ENCODE assay signal across 1 cellular context in the genomic region with DNA sequence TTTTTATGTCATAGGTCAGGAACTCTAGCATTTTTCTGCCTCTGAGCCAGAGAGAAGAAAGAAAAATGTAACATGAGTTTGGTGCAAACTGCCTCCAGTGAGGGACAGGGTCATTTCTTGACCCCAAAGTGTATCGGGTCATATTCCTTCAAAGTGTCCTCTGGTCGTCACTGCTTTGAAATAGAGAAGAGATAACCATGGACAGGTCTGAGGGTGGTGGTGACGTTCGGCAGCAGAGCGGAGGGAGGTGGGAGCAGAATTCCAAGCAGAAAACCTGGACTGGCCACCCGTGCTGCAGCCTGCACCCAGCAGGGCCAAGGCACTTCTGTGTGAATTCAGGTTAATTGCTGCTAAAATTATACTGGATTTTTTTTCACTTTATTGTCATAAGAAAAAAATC.
TF ChIP-seq lines count a peak whose summit lies in the region.

No MANE protein-coding gene starts in this region.

TF ChIP-seq in K562, 482 proteins besides CTCF, POLR2A, EP300 and RAD21:
- TF ChIP-seq, protein P1, sequence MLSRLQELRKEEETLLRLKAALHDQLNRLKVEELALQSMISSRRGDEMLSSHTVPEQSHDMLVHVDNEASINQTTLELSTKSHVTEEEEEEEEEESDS (CRISPR knock-in tag; IDR thresholded peaks at IDR 0.05) = no peak
- TF ChIP-seq NFATC3 (IDR thresholded peaks at IDR 0.05) = no peak
- TF ChIP-seq, protein P2, sequence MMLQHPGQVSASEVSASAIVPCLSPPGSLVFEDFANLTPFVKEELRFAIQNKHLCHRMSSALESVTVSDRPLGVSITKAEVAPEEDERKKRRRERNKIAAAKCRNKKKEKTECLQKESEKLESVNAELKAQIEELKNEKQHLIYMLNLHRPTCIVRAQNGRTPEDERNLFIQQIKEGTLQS (IDR thresholded peaks at IDR 0.05) = no peak
- TF ChIP-seq, protein P2 (CRISPR knock-in tag; conservative IDR thresholded peaks at IDR 0.05) = no peak
- TF ChIP-seq, protein P3, sequence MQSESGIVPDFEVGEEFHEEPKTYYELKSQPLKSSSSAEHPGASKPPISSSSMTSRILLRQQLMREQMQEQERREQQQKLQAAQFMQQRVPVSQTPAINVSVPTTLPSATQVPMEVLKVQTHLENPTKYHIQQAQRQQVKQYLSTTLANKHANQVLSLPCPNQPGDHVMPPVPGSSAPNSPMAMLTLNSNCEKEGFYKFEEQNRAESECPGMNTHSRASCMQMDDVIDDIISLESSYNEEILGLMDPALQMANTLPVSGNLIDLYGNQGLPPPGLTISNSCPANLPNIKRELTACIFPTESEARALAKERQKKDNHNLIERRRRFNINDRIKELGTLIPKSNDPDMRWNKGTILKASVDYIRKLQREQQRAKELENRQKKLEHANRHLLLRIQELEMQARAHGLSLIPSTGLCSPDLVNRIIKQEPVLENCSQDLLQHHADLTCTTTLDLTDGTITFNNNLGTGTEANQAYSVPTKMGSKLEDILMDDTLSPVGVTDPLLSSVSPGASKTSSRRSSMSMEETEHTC (IDR thresholded peaks at IDR 0.05) = no peak
- TF ChIP-seq HNRNPH1 (optimal IDR thresholded peaks at IDR 0.05; ENCODE audit: low read depth, low read length) = no peak
- TF ChIP-seq U2AF1 (optimal IDR thresholded peaks at IDR 0.05; ENCODE audit: low read depth, low read length) = no peak
- TF ChIP-seq ZKSCAN3 (CRISPR knock-in tag; IDR thresholded peaks at IDR 0.05) = no peak
- TF ChIP-seq MXI1 (IDR thresholded peaks at IDR 0.05; ENCODE audit: low read depth, low read length) = no peak
